Comparison of ENCODE assay signal across 9 cellular contexts in the genomic region with DNA sequence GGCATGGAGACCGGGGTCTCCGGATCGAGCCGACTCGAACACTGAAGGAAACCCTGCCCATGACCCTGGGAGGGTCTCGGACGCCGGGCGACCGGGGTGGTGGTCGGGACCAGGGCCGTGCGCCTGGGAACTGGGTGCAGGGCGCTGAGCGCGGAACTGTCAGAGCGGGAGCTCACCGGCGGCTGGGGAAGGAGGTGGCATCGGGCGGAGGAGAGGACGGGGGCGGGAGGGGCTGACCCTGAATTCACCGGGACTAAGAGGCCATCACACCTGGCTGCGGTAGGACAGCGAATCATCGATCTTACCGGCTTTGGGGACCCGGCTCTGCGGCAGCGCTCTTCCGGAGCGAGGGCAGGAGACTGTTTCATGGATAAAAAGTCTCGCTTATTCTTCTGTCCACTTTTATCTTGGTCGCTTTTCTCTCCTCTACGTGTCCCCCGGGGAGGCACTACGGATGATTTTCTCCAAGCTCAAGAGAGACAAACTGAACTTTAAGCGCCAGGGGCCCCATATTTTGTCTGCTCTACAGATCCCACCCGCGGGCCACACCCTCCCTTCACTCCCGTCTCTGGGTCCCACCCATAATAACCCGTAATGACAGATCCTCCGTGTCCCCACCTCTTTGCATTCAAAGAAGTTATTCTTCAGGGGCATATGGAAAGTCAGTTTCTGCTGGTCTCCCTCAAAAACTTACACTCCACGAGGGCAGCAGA. TPM values are rescaled to one million over a fixed set of nuclear protein-coding genes. Genes with fewer than 3 reads are reported as not detected.
A peak's percentile ranks its signal among the peaks of the same experiment; 100 is the strongest.
DNase-seq lines count a peak whose midpoint lies in the region; ATAC-seq and TF ChIP-seq lines count a peak whose summit lies in the region.
"Had no signal": no experiment of that assay in that cellular context is flagged by ENCODE, and none has a peak within 500 bp of the region (broad histone marks: within the 10 kb centered on the region; RNA-seq: fewer than 3 reads in every experiment).

A gene with protein sequence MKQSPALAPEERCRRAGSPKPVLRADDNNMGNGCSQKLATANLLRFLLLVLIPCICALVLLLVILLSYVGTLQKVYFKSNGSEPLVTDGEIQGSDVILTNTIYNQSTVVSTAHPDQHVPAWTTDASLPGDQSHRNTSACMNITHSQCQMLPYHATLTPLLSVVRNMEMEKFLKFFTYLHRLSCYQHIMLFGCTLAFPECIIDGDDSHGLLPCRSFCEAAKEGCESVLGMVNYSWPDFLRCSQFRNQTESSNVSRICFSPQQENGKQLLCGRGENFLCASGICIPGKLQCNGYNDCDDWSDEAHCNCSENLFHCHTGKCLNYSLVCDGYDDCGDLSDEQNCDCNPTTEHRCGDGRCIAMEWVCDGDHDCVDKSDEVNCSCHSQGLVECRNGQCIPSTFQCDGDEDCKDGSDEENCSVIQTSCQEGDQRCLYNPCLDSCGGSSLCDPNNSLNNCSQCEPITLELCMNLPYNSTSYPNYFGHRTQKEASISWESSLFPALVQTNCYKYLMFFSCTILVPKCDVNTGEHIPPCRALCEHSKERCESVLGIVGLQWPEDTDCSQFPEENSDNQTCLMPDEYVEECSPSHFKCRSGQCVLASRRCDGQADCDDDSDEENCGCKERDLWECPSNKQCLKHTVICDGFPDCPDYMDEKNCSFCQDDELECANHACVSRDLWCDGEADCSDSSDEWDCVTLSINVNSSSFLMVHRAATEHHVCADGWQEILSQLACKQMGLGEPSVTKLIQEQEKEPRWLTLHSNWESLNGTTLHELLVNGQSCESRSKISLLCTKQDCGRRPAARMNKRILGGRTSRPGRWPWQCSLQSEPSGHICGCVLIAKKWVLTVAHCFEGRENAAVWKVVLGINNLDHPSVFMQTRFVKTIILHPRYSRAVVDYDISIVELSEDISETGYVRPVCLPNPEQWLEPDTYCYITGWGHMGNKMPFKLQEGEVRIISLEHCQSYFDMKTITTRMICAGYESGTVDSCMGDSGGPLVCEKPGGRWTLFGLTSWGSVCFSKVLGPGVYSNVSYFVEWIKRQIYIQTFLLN (minus strand): TSS at position 486 of the 713 bp plus-strand sequence. CDS start 118 bp downstream, at position 368.

- no peak for TF ChIP-seq CTCF in endothelial cell (IDR thresholded peaks at IDR 0.05; ENCODE audit: unreplicated experiment)

- H3K27ac Mint-ChIP-seq in T-helper 17 cell: peak within 1 kb of the TSS; percentile 63
- no peak within 1 kb of the TSS for H3K27ac Mint-ChIP-seq in endothelial cell (ENCODE audit: unreplicated experiment)
- peak within 1 kb of the TSS in 3 of 6 donors; percentile 13 to 18 (median 15) for H3K27ac Mint-ChIP-seq in naive B cell

- H3K27ac ChIP-seq in aorta (ENCODE audit: low read depth in 1 of 2, low read length in 2 of 2): no peak within 1 kb of the TSS
- H3K27ac ChIP-seq: 22Rv1 had no signal

- H3K9me3 Mint-ChIP-seq in endothelial cell (ENCODE audit: unreplicated experiment) (no peaks in the 10 kb centered on the region), naive B cell (peaks cover 0 to 9% (median 3%) of the 10 kb centered on the region in 7 donors)

- peak within 1 kb of the TSS; percentile 16 to 27 for H3K4me3 ChIP-seq in aorta (ENCODE audit: low read length in 2 of 2)

- no peaks in the 10 kb centered on the region for H3K9me3 ChIP-seq in T-helper 17 cell (ENCODE audit: control insufficient read depth, low read length, poor library complexity, severe bottlenecking)
- H3K9me3 ChIP-seq in aorta (ENCODE audit: control insufficient read depth, low read length): no peaks in the 10 kb centered on the region

- peaks cover 15% of the 10 kb centered on the region for H3K4me1 Mint-ChIP-seq in T-helper 17 cell
- peaks cover 13% of the 10 kb centered on the region for H3K4me1 Mint-ChIP-seq in endothelial cell (ENCODE audit: unreplicated experiment)
- H3K4me1 Mint-ChIP-seq in naive B cell: peaks cover 15 to 32% (median 23%) of the 10 kb centered on the region in 3 donors

- 1 to 2% methylated on average over 35 to 45 of the region's 45 CpGs for whole genome bisulfite sequencing in aorta, 2 donors

- H3K4me1 ChIP-seq in aorta (ENCODE audit: control insufficient read depth in 1 of 2, insufficient read depth in 2 of 2, low read length in 2 of 2): peaks cover 0 to 3% of the 10 kb centered on the region in 2 donors

- H3K27me3 ChIP-seq in aorta (ENCODE audit: control insufficient read depth in 1 of 2, insufficient read depth in 2 of 2, low read length in 1 of 2): no peaks in the 10 kb centered on the region

- H3K36me3 ChIP-seq in aorta (ENCODE audit: control insufficient read depth in 1 of 2, insufficient read depth in 2 of 2, low read length in 1 of 2): no peaks in the 10 kb centered on the region

- intact Hi-C loops in aorta (cut with DNase I): loop anchor here (5.0 to 10.0 kb wide), 2 partner anchors 130 to 163 kb away; no protein-coding TSS in a partner anchor

- H3K36me3 Mint-ChIP-seq in T-helper 17 cell (ENCODE audit: low read depth) (no peaks in the 10 kb centered on the region), endothelial cell (ENCODE audit: low read depth, unreplicated experiment) (no peaks in the 10 kb centered on the region), naive B cell (no peaks in the 10 kb centered on the region)

- H3K27me3 Mint-ChIP-seq in T-helper 17 cell (no peaks in the 10 kb centered on the region), endothelial cell (ENCODE audit: unreplicated experiment) (peaks cover 10% of the 10 kb centered on the region), naive B cell (peaks cover 15 to 42% (median 35%) of the 10 kb centered on the region in 3 donors)

- H3K4me3 Mint-ChIP-seq in T-helper 17 cell: peak within 1 kb of the TSS; percentile 91
- peak within 1 kb of the TSS; percentile 77 for H3K4me3 Mint-ChIP-seq in endothelial cell (ENCODE audit: unreplicated experiment)
- peak within 1 kb of the TSS; percentile 81 to 92 (median 88) for H3K4me3 Mint-ChIP-seq in naive B cell

- peak; percentile 32 for DNase-seq in DMS 273 (lab: John Stamatoyannopoulos, UW; ENCODE audit: unreplicated experiment)
- no peak for DNase-seq in DMS 273 treated with DMSO at 0.1 percent for 48 hours (lab: John Stamatoyannopoulos, UW)
- peak in 1 of 3 donors; percentile 13 for DNase-seq in T-helper 17 cell
- no peak for DNase-seq in endothelial cell (ENCODE audit: low spot score)
- no peak for DNase-seq in naive B cell
- peak in 1 of 2 donors; percentile 77 for DNase-seq in aorta
- DNase-seq in stimulated activated naive CD4-positive, alpha-beta T cell (lab: John Stamatoyannopoulos, UW): no peak

- ATAC-seq in HG02973 (IDR thresholded peaks at IDR 0.05; ENCODE audit: unreplicated experiment): peak; percentile 6
- ATAC-seq in T-helper 17 cell: peak; percentile 18
- peak; percentile 13 to 24 for ATAC-seq in naive B cell (ENCODE audit: low read depth in 2 of 2)
- ATAC-seq in aorta (ENCODE audit: low FRiP score): peak; percentile 48

RNA-seq across cellular contexts. Expression of the gene that starts here (rescaled TPM):
- total RNA-seq in T-helper 17 cell (under 1 TPM; 0.07 to 0.26 TPM), endothelial cell (ENCODE audit: unreplicated experiment) (0.51 TPM), aorta (under 1 TPM; 0.52 to 0.84 TPM)
- polyA plus RNA-seq in naive B cell (ENCODE audit: low read depth in 6 of 6) (under 1 TPM in 2 of 6 donors, not detected in 4; 0.05 to 0.12 TPM), aorta (1 to 10 TPM in 1 of 2 donors, under 1 TPM in 1; 0.13 to 1.5 TPM)

Comparison
In these comparisons a context has a peak if more than half of its experiments do, and no peak if none do; other contexts are left out.
1. Peak in ATAC-seq in T-helper 17 cell; RNA of the gene not detected or under 1 TPM.
2. Peak in ATAC-seq in naive B cell; RNA of the gene not detected or under 1 TPM.